In the genomic region with DNA sequence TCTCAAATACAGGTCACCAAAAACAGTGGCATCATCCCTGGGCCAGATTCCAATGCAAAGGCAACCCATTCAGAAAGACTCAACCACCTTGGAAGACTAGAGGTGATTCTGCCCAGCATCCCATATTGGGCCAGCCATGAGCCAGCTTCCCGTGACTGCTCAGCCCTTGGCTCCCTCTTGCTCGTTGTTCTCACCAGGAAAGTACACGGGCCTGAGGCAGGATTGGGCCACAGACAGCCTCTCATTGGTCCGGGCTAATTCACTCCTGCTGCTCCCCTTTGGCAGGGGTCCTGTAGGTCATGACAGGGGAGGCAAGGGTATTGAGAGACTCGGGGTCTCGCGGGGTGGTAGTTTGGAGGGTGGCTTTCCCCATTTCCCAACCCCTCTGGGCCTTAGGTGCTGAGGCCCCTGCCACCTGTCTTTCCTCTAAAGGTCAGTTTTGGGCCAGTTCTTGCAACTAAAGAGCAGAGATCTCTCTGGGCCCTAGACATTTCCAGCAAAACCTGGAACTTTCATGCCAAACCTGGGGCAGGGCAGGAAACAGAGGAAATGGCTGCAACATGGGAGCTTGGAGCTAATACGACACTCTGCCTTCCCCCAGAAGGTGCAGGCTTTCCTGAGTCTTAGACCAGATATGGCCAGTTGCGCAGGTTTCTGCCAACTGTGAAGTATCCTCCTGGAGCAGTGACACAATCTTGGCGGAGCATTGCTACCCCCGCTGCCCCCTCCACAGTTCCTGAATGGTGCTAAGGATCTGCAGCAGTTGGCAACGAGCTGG, we compare ENCODE assay signal across 22 cellular contexts.
"Had no signal": no experiment of that assay in that cellular context is flagged by ENCODE, and none has a peak within 500 bp of the region (broad histone marks: within the 10 kb centered on the region; RNA-seq: fewer than 3 reads in every experiment).

No MANE protein-coding gene starts in this region.

- FAIRE-seq: endometrium, islet of Langerhans had no signal

- H3K4me3 ChIP-seq: coronary artery, prostate gland, right lobe of liver, testis, tibial nerve had no signal

- H3K27ac Mint-ChIP-seq: natural killer cell treated with Interleukin-12 subunit alpha and Interleukin-12 subunit beta and Interleukin-15 and Interleukin-18, amount 100 ng/mL, for 72 hours; stimulated activated naive B cell treated with anti-CD40 and anti-IgM and Interleukin-4, amounts not matched to agents 10 μg/mL and 1 μg/mL and 100 μg/mL, for 72 hours; stimulated activated naive CD8-positive, alpha-beta T cell treated with anti-CD3 and anti-CD28 coated beads, Interleukin-15, amount 100 ng/mL, for 72 hours had no signal

- H3K27ac ChIP-seq: coronary artery, foreskin keratinocyte, parathyroid adenoma, prostate gland, right lobe of liver, testis, tibial nerve had no signal

- H3K9me3 ChIP-seq: prostate gland, right lobe of liver, testis, tibial nerve had no signal

- H3K4me1 ChIP-seq: parathyroid adenoma, prostate gland, right lobe of liver, testis, tibial nerve had no signal

- H3K4me3 Mint-ChIP-seq: memory B cell; natural killer cell treated with Interleukin-12 subunit alpha and Interleukin-12 subunit beta and Interleukin-15 and Interleukin-18, amount 100 ng/mL, for 72 hours; stimulated activated naive B cell treated with anti-CD40 and anti-IgM and Interleukin-4, amounts not matched to agents 10 μg/mL and 1 μg/mL and 100 μg/mL, for 72 hours; stimulated activated naive CD8-positive, alpha-beta T cell treated with anti-CD3 and anti-CD28 coated beads, Interleukin-15, amount 100 ng/mL, for 72 hours had no signal

- H3K27me3 Mint-ChIP-seq: memory B cell; natural killer cell treated with Interleukin-12 subunit alpha and Interleukin-12 subunit beta and Interleukin-15 and Interleukin-18, amount 100 ng/mL, for 72 hours; stimulated activated naive B cell treated with anti-CD40 and anti-IgM and Interleukin-4, amounts not matched to agents 10 μg/mL and 1 μg/mL and 100 μg/mL, for 72 hours; stimulated activated naive CD8-positive, alpha-beta T cell treated with anti-CD3 and anti-CD28 coated beads, Interleukin-15, amount 100 ng/mL, for 72 hours had no signal

- H3K9ac ChIP-seq: parathyroid adenoma had no signal

- H3K36me3 Mint-ChIP-seq: natural killer cell treated with Interleukin-12 subunit alpha and Interleukin-12 subunit beta and Interleukin-15 and Interleukin-18, amount 100 ng/mL, for 72 hours had no signal

- DNase-seq: caudate nucleus; effector memory CD4-positive, alpha-beta T cell; foreskin keratinocyte; head of caudate nucleus; hypothalamus; midbrain; occipital lobe; retina; right lobe of liver; stimulated activated CD4-positive, alpha-beta T cell treated with anti-CD3 and anti-CD28 coated beads, Interleukin-2, amount 100 ng/mL, for 24 hours; stimulated activated CD4-positive, alpha-beta T cell treated with anti-CD3 and anti-CD28 coated beads, Interleukin-4, amount 100 ng/mL, for 4 hours; stimulated activated naive B cell treated with anti-CD40 and anti-IgM and Interleukin-4, amounts not matched to agents 10 μg/mL and 1 μg/mL and 100 μg/mL, for 72 hours; stimulated activated naive CD8-positive, alpha-beta T cell treated with anti-CD3 and anti-CD28 coated beads, Interleukin-15, amount 100 ng/mL, for 72 hours; testis had no signal

- H3K79me2 ChIP-seq: parathyroid adenoma had no signal

- H3K4me1 Mint-ChIP-seq: stimulated activated naive CD8-positive, alpha-beta T cell treated with anti-CD3 and anti-CD28 coated beads, Interleukin-15, amount 100 ng/mL, for 72 hours had no signal

- H2AFZ ChIP-seq: parathyroid adenoma had no signal

- H3K9me3 Mint-ChIP-seq: memory B cell; natural killer cell treated with Interleukin-12 subunit alpha and Interleukin-12 subunit beta and Interleukin-15 and Interleukin-18, amount 100 ng/mL, for 72 hours; stimulated activated naive B cell treated with anti-CD40 and anti-IgM and Interleukin-4, amounts not matched to agents 10 μg/mL and 1 μg/mL and 100 μg/mL, for 72 hours; stimulated activated naive CD8-positive, alpha-beta T cell treated with anti-CD3 and anti-CD28 coated beads, Interleukin-15, amount 100 ng/mL, for 72 hours had no signal

- H3K27me3 ChIP-seq: foreskin keratinocyte, right lobe of liver, testis, tibial nerve had no signal
